In genomic region chr4:137967480-137968190, GRCh38 we compare ENCODE assay signal across 1 cellular context.
TF ChIP-seq lines count a peak whose summit lies in the region.

No MANE protein-coding gene starts in this region.

TF ChIP-seq in K562, 482 proteins besides CTCF, POLR2A, EP300 and RAD21 (continued from another document and continues in another):
- peak; percentile 73 for TF ChIP-seq ZNF253 (CRISPR knock-in tag; conservative IDR thresholded peaks at IDR 0.05)
- TF ChIP-seq MCM5 (IDR thresholded peaks at IDR 0.05; ENCODE audit: low read depth), result no peak
- peak; percentile 65 for TF ChIP-seq ZNF239 (CRISPR knock-in tag; IDR thresholded peaks at IDR 0.05)
- TF ChIP-seq, protein P1, sequence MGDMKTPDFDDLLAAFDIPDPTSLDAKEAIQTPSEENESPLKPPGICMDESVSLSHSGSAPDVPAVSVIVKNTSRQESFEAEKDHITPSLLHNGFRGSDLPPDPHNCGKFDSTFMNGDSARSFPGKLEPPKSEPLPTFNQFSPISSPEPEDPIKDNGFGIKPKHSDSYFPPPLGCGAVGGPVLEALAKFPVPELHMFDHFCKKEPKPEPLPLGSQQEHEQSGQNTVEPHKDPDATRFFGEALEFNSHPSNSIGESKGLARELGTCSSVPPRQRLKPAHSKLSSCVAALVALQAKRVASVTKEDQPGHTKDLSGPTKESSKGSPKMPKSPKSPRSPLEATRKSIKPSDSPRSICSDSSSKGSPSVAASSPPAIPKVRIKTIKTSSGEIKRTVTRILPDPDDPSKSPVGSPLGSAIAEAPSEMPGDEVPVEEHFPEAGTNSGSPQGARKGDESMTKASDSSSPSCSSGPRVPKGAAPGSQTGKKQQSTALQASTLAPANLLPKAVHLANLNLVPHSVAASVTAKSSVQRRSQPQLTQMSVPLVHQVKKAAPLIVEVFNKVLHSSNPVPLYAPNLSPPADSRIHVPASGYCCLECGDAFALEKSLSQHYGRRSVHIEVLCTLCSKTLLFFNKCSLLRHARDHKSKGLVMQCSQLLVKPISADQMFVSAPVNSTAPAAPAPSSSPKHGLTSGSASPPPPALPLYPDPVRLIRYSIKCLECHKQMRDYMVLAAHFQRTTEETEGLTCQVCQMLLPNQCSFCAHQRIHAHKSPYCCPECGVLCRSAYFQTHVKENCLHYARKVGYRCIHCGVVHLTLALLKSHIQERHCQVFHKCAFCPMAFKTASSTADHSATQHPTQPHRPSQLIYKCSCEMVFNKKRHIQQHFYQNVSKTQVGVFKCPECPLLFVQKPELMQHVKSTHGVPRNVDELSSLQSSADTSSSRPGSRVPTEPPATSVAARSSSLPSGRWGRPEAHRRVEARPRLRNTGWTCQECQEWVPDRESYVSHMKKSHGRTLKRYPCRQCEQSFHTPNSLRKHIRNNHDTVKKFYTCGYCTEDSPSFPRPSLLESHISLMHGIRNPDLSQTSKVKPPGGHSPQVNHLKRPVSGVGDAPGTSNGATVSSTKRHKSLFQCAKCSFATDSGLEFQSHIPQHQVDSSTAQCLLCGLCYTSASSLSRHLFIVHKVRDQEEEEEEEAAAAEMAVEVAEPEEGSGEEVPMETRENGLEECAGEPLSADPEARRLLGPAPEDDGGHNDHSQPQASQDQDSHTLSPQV (IDR thresholded peaks at IDR 0.05), result peak; percentile 96
- peak; percentile 54; the same call in 1 of the 2 replicates for TF ChIP-seq POLR2H (tag; IDR thresholded peaks at IDR 0.05; ENCODE audit: low read depth)
- TF ChIP-seq PTTG1 (tag; IDR thresholded peaks at IDR 0.05; ENCODE audit: low read depth), result peak; percentile 94
- TF ChIP-seq CHCHD3 (CRISPR knock-in tag; IDR thresholded peaks at IDR 0.05), result no peak
- no peak for TF ChIP-seq KDM2B (CRISPR knock-in tag; IDR thresholded peaks at IDR 0.05)
- peak; percentile 50 for TF ChIP-seq C11orf30 (IDR thresholded peaks at IDR 0.05; ENCODE audit: low read depth)
- TF ChIP-seq RBBP5 (IDR thresholded peaks at IDR 0.05; ENCODE audit: borderline replicate concordance, insufficient read depth, low read length, poor library complexity, severe bottlenecking), result no peak
- TF ChIP-seq, protein P2, sequence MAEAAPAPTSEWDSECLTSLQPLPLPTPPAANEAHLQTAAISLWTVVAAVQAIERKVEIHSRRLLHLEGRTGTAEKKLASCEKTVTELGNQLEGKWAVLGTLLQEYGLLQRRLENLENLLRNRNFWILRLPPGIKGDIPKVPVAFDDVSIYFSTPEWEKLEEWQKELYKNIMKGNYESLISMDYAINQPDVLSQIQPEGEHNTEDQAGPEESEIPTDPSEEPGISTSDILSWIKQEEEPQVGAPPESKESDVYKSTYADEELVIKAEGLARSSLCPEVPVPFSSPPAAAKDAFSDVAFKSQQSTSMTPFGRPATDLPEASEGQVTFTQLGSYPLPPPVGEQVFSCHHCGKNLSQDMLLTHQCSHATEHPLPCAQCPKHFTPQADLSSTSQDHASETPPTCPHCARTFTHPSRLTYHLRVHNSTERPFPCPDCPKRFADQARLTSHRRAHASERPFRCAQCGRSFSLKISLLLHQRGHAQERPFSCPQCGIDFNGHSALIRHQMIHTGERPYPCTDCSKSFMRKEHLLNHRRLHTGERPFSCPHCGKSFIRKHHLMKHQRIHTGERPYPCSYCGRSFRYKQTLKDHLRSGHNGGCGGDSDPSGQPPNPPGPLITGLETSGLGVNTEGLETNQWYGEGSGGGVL (CRISPR knock-in tag; IDR thresholded peaks at IDR 0.05), result peak; percentile 67
- 0 out of 2 replicates have a peak, but pooled peaks have one; percentile 42 for TF ChIP-seq ZNF324 (CRISPR knock-in tag; IDR thresholded peaks at IDR 0.05)
- TF ChIP-seq, protein P3, sequence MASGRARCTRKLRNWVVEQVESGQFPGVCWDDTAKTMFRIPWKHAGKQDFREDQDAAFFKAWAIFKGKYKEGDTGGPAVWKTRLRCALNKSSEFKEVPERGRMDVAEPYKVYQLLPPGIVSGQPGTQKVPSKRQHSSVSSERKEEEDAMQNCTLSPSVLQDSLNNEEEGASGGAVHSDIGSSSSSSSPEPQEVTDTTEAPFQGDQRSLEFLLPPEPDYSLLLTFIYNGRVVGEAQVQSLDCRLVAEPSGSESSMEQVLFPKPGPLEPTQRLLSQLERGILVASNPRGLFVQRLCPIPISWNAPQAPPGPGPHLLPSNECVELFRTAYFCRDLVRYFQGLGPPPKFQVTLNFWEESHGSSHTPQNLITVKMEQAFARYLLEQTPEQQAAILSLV (tag; IDR thresholded peaks at IDR 0.05), result peak; percentile 95
- TF ChIP-seq, protein P4, sequence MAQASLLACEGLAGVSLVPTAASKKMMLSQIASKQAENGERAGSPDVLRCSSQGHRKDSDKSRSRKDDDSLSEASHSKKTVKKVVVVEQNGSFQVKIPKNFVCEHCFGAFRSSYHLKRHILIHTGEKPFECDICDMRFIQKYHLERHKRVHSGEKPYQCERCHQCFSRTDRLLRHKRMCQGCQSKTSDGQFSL (CRISPR knock-in tag; IDR thresholded peaks at IDR 0.05), result no peak
- TF ChIP-seq, protein P4 (tag; IDR thresholded peaks at IDR 0.05), result peak in 1 of 2 experiments; percentile 96; a peak in 2 of 4 replicates
- TF ChIP-seq ZNF41 (CRISPR knock-in tag; conservative IDR thresholded peaks at IDR 0.05), result peak; percentile 87; the same call in 1 of the 2 replicates
- TF ChIP-seq GABPB1 (CRISPR knock-in tag; IDR thresholded peaks at IDR 0.05), result no peak
- TF ChIP-seq, protein P5, sequence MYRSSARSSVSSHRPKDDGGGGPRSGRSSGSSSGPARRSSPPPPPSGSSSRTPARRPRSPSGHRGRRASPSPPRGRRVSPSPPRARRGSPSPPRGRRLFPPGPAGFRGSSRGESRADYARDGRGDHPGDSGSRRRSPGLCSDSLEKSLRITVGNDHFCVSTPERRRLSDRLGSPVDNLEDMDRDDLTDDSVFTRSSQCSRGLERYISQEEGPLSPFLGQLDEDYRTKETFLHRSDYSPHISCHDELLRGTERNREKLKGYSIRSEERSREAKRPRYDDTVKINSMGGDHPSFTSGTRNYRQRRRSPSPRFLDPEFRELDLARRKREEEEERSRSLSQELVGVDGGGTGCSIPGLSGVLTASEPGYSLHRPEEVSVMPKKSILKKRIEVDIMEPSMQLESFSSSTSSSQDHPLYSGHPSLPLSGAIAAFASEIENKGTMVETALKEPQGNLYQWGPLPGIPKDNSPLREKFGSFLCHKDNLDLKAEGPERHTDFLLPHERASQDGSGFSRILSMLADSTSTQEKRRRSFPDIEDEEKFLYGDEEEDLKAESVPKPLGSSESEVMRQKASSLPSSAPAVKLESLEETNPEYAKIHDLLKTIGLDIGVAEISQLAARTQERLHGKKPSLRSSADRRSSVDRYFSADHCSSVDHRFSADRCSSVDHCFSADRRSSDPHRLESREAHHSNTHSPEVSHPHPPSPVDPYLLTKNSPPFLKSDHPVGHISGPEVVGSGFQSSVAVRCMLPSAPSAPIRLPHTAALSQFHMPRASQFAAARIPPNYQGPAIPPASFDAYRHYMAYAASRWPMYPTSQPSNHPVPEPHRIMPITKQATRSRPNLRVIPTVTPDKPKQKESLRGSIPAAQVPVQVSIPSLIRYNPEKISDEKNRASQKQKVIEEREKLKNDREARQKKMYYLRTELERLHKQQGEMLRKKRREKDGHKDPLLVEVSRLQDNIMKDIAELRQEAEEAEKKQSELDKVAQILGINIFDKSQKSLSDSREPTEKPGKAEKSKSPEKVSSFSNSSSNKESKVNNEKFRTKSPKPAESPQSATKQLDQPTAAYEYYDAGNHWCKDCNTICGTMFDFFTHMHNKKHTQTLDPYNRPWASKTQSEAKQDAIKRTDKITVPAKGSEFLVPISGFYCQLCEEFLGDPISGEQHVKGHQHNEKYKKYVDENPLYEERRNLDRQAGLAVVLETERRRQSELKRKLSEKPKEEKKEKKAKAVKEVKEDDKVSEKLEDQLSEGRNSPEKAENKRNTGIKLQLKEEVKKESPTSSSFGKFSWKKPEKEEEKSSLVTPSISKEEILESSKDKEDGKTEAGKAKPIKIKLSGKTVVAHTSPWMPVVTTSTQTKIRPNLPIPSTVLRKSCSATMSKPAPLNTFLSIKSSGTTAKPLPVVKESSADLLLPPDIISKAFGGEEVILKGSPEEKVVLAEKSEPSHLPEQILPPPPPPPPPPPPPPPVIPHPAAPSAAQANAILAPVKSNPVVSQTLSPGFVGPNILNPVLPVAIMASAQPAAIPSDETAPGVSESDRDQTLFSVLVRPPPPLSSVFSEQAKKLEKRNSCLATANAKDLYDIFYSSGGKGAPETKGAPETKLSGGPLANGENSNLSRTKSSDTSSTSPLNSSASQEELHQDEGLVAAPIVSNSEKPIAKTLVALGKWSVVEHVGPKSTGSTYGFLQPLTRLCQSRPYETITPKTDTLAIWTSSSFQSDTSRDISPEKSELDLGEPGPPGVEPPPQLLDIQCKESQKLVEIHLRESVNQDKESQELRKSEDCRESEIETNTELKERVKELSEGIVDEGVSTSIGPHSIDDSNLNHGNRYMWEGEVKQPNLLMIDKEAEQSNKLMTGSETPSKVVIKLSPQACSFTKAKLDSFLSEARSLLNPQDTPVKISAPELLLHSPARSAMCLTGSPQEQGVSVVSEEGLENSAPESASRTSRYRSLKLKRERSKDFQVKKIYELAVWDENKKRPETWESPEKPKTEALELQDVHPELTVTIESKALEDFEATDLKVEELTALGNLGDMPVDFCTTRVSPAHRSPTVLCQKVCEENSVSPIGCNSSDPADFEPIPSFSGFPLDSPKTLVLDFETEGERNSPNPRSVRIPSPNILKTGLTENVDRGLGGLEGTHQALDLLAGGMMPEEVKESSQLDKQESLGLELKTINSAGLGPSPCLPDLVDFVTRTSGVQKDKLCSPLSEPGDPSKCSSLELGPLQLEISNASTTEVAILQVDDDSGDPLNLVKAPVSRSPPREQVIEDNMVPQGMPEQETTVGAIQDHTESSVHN (IDR thresholded peaks at IDR 0.05; ENCODE audit: borderline replicate concordance in 1 of 2, low read depth in 1 of 2), result no peak
- peak; percentile 93 for TF ChIP-seq ZNF175 (CRISPR knock-in tag; IDR thresholded peaks at IDR 0.05; ENCODE audit: low read depth)
- no peak for TF ChIP-seq NR2C1 (IDR thresholded peaks at IDR 0.05)
- peak; percentile 82 for TF ChIP-seq NR2C1 (tag; IDR thresholded peaks at IDR 0.05)
- TF ChIP-seq ZNF316 (IDR thresholded peaks at IDR 0.05), result peak; percentile 69
- TF ChIP-seq DIDO1 (tag; IDR thresholded peaks at IDR 0.05; ENCODE audit: low read depth), result peak; percentile 64
- TF ChIP-seq, protein P6, sequence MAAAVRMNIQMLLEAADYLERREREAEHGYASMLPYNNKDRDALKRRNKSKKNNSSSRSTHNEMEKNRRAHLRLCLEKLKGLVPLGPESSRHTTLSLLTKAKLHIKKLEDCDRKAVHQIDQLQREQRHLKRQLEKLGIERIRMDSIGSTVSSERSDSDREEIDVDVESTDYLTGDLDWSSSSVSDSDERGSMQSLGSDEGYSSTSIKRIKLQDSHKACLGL (CRISPR knock-in tag; IDR thresholded peaks at IDR 0.05; ENCODE audit: borderline replicate concordance, poor library complexity, severe bottlenecking), result no peak
- peak; percentile 18 for TF ChIP-seq NFE2L1 (tag; IDR thresholded peaks at IDR 0.05; ENCODE audit: borderline replicate concordance, low read depth)
- peak; percentile 87; the same call in 1 of the 2 replicates for TF ChIP-seq NFXL1 (CRISPR knock-in tag; IDR thresholded peaks at IDR 0.05)
- TF ChIP-seq SMAD4 (CRISPR knock-in tag; conservative IDR thresholded peaks at IDR 0.05), result peak; percentile 91
- peak; percentile 70 for TF ChIP-seq CXXC5 (CRISPR knock-in tag; IDR thresholded peaks at IDR 0.05)
- peak; percentile 75; the same call in 1 of the 2 replicates for TF ChIP-seq ZNF584 (CRISPR knock-in tag; IDR thresholded peaks at IDR 0.05; ENCODE audit: low read depth)
- peak; percentile 60; the same call in 1 of the 2 replicates for TF ChIP-seq ZNF695 (CRISPR knock-in tag; IDR thresholded peaks at IDR 0.05)
- TF ChIP-seq, protein P7, sequence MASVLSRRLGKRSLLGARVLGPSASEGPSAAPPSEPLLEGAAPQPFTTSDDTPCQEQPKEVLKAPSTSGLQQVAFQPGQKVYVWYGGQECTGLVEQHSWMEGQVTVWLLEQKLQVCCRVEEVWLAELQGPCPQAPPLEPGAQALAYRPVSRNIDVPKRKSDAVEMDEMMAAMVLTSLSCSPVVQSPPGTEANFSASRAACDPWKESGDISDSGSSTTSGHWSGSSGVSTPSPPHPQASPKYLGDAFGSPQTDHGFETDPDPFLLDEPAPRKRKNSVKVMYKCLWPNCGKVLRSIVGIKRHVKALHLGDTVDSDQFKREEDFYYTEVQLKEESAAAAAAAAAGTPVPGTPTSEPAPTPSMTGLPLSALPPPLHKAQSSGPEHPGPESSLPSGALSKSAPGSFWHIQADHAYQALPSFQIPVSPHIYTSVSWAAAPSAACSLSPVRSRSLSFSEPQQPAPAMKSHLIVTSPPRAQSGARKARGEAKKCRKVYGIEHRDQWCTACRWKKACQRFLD (CRISPR knock-in tag; IDR thresholded peaks at IDR 0.05), result peak; percentile 69; the same call in 1 of the 2 replicates
- peak; percentile 86 for TF ChIP-seq ZBTB12 (CRISPR knock-in tag; IDR thresholded peaks at IDR 0.05)
- TF ChIP-seq, protein P8, sequence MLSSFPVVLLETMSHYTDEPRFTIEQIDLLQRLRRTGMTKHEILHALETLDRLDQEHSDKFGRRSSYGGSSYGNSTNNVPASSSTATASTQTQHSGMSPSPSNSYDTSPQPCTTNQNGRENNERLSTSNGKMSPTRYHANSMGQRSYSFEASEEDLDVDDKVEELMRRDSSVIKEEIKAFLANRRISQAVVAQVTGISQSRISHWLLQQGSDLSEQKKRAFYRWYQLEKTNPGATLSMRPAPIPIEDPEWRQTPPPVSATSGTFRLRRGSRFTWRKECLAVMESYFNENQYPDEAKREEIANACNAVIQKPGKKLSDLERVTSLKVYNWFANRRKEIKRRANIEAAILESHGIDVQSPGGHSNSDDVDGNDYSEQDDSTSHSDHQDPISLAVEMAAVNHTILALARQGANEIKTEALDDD (IDR thresholded peaks at IDR 0.05), result peak; percentile 87
- no peak for TF ChIP-seq THRAP3 (IDR thresholded peaks at IDR 0.05; ENCODE audit: borderline replicate concordance)
- TF ChIP-seq, protein P9, sequence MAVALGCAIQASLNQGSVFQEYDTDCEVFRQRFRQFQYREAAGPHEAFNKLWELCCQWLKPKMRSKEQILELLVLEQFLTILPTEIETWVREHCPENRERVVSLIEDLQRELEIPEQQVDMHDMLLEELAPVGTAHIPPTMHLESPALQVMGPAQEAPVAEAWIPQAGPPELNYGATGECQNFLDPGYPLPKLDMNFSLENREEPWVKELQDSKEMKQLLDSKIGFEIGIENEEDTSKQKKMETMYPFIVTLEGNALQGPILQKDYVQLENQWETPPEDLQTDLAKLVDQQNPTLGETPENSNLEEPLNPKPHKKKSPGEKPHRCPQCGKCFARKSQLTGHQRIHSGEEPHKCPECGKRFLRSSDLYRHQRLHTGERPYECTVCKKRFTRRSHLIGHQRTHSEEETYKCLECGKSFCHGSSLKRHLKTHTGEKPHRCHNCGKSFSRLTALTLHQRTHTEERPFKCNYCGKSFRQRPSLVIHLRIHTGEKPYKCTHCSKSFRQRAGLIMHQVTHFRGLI (CRISPR knock-in tag; IDR thresholded peaks at IDR 0.05), result peak; percentile 52; the same call in 1 of the 2 replicates
